ENCODE assay signal across 9 cellular contexts in the genomic region with DNA sequence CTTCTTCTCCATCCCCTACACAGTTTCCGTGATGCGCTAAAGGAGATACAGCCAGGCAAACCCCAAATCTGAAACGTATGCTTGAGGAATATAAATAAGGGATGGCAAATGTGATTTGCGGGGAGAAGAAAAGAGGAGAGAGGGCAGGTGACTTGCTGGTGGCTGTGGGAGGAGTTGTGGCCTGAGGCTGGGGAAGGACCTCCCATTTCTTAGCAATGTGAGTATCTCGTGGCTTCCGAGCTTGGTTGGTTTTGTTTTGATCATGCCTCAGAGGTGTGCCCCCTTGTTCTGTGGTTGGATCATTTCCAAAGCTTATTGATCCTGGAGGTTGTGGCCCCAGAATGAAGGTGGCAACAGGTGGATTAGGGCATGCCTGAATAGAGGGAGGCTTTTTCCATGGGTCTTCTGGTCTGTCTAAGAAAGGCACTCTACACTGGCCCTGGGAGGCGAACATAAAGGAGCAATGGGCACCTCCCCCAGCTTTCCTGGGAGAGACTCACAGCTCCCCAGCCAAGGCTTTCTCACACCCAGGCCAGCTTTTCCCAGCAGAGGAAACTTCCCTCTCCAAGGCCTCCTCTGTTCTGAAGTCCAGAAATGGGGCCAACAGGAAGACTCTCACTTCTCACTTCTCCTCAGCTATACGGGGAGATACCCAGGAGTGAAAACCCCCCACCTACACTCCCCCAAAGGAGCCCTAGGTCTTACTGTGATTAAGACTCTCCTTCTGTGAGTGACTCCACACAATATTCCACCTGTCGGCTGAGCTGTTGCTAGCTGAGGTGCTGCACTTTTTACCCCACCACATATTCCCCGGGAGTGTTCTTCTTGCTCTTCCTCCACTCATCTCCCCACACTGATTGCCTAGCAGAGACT. TPM values are rescaled to one million over a fixed set of nuclear protein-coding genes. Genes with fewer than 3 reads are reported as not detected.
A peak's percentile ranks its signal among the peaks of the same experiment; 100 is the strongest.
DNase-seq lines count a peak whose midpoint lies in the region; ATAC-seq and TF ChIP-seq lines count a peak whose summit lies in the region.
"Had no signal": no experiment of that assay in that cellular context is flagged by ENCODE, and none has a peak within 500 bp of the region (broad histone marks: within the 10 kb centered on the region; RNA-seq: fewer than 3 reads in every experiment).

No MANE protein-coding gene starts in this region.

- no peaks in the 10 kb centered on the region for H3K4me1 ChIP-seq in smooth muscle cell (ENCODE audit: low read depth)

- H3K4me2 ChIP-seq in smooth muscle cell = no peak overlapping the region

- no peaks in the 10 kb centered on the region for H3K36me3 Mint-ChIP-seq in glutamatergic neuron (ENCODE audit: unreplicated experiment)

- H4K20me1 ChIP-seq in smooth muscle cell (ENCODE audit: low read depth) = no peaks in the 10 kb centered on the region

- WGBS in smooth muscle cell (ENCODE audit: low lambda C conversion rate) = 81% methylated on average over 10 of the region's 10 CpGs

- H3K79me2 ChIP-seq in smooth muscle cell (ENCODE audit: low read depth) = no peaks in the 10 kb centered on the region

- H3K27ac ChIP-seq in smooth muscle cell (ENCODE audit: low read depth) = no peak overlapping the region

- peak overlapping the region; percentile 95 for H3K27ac Mint-ChIP-seq in glutamatergic neuron (ENCODE audit: unreplicated experiment)

- peak; percentile 53 for DNase-seq in GM10266 (ENCODE audit: extremely low spot score)
- no peak for DNase-seq in glutamatergic neuron
- DNase-seq in smooth muscle cell (lab: John Stamatoyannopoulos, UW; ENCODE audit: unreplicated experiment) = no peak
- no peak for DNase-seq in NCI-H526 treated with DMSO at 0.1 percent for 48 hours (lab: John Stamatoyannopoulos, UW)
- DNase-seq in LoVo (ENCODE audit: low spot score) = no peak
- DNase-seq in NCI-H2171 treated with DMSO at 0.1 percent for 48 hours (lab: John Stamatoyannopoulos, UW) = no peak

- no peak overlapping the region for H3K9ac ChIP-seq in smooth muscle cell (ENCODE audit: low read depth)

- TF ChIP-seq CTCF in GM10266 (IDR thresholded peaks at IDR 0.05; ENCODE audit: control insufficient read depth, insufficient read depth, low read depth, missing control alignments) (no peak), glutamatergic neuron (IDR thresholded peaks at IDR 0.05; ENCODE audit: partially characterized antibody, unreplicated experiment) (no peak), smooth muscle cell (IDR thresholded peaks at IDR 0.05; ENCODE audit: borderline replicate concordance, insufficient read depth, poor library complexity, severe bottlenecking) (no peak)

- H3K4me3 ChIP-seq in smooth muscle cell = no peak overlapping the region

- H3K4me1 Mint-ChIP-seq in glutamatergic neuron (ENCODE audit: low read depth, unreplicated experiment) = peaks cover 18% of the 10 kb centered on the region

- peaks cover 4% of the 10 kb centered on the region for H3K9me3 Mint-ChIP-seq in glutamatergic neuron (ENCODE audit: unreplicated experiment)

- peak overlapping the region; percentile 77 for H3K4me3 Mint-ChIP-seq in glutamatergic neuron (ENCODE audit: unreplicated experiment)

- H3K36me3 ChIP-seq in smooth muscle cell (ENCODE audit: low read depth) = no peaks in the 10 kb centered on the region

- H2AFZ ChIP-seq in smooth muscle cell (ENCODE audit: low read depth) = no peak overlapping the region

- no peaks in the 10 kb centered on the region for H3K27me3 ChIP-seq in smooth muscle cell (ENCODE audit: low read depth)

- ATAC-seq in GM21367 (IDR thresholded peaks at IDR 0.05; ENCODE audit: unreplicated experiment) (peak; percentile 78), HG03442 (IDR thresholded peaks at IDR 0.05; ENCODE audit: unreplicated experiment) (peak; percentile 80)

- H3K9me3 ChIP-seq in smooth muscle cell (replicated peaks; ENCODE audit: low read depth) = no peaks in the 10 kb centered on the region

- peaks cover 1% of the 10 kb centered on the region for H3K27me3 Mint-ChIP-seq in glutamatergic neuron (ENCODE audit: unreplicated experiment)

- H3F3A ChIP-seq in smooth muscle cell (ENCODE audit: low read depth) = no peaks in the 10 kb centered on the region

RNA-seq across cellular contexts. Expression of a gene that starts 40.0 kb away (rescaled TPM):
- not detected for total RNA-seq in glutamatergic neuron (ENCODE audit: unreplicated experiment)
- total RNA-seq in smooth muscle cell = not detected in 2 replicates
- not detected in 2 replicates for polyA plus RNA-seq in smooth muscle cell
- total RNA-seq: M059J had no signal
